Comparison of ENCODE assay signal across 30 cellular contexts in the genomic region with DNA sequence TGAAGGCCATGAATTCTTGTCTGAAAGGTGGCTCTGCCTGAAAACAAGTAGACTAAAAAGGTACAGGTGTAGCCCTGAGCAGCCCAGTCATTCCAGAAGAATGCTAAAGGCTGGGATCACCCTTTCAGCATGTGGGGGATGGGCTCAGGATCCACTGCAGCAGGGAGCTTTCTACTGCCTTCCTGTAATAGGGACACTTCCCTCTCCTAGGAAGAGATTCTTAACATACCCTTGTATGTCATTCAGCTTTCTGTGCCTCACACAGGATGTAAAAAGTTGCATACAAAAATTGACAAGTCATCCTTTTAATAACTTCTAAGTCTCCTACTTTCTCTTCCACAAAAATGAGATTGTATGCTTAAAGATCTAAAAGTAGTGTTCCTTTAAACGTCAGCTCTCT.
DNase-seq lines count a peak whose midpoint lies in the region; ATAC-seq, FAIRE-seq and TF ChIP-seq lines count a peak whose summit lies in the region.
"Had no signal": no experiment of that assay in that cellular context is flagged by ENCODE, and none has a peak within 500 bp of the region (broad histone marks: within the 10 kb centered on the region; RNA-seq: fewer than 3 reads in every experiment).

No MANE protein-coding gene starts in this region.

- H3K79me2 ChIP-seq in K562 (ENCODE audit: control insufficient read depth, insufficient read depth, low read length): no peaks in the 10 kb centered on the region
- H3K79me2 ChIP-seq in OCI-LY7 (ENCODE audit: insufficient read depth, low read depth, low read length): no peaks in the 10 kb centered on the region

- BruUV-seq in K562 (replicated peaks; lab: Mats Ljungman, UMichigan): no TSS peak
- BruUV-seq in OCI-LY7 (replicated peaks; lab: Mats Ljungman, UMichigan): no TSS peak

- no peaks in the 10 kb centered on the region for H3K36me3 ChIP-seq in K562 (ENCODE audit: control insufficient read depth, insufficient read depth, low read length)
- no peaks in the 10 kb centered on the region for H3K36me3 ChIP-seq in OCI-LY7 (ENCODE audit: insufficient read depth, low read length)
- H3K36me3 ChIP-seq in gastrocnemius medialis: no peaks in the 10 kb centered on the region
- H3K36me3 ChIP-seq: gastroesophageal sphincter, lower lobe of right lung, prostate gland, tibial artery had no signal

- H4K20me1 ChIP-seq in K562 (replicated peaks; ENCODE audit: control insufficient read depth, insufficient read depth, low read length) (no peaks in the 10 kb centered on the region), OCI-LY7 (ENCODE audit: insufficient read depth, low read length) (no peaks in the 10 kb centered on the region)

- H3K4me3 ChIP-seq in K562 (no peak overlapping the region), OCI-LY7 (ENCODE audit: low read depth, low read length, poor library complexity, severe bottlenecking) (no peak overlapping the region), gastrocnemius medialis (no peak overlapping the region)
- H3K4me3 ChIP-seq: gastroesophageal sphincter, lower lobe of right lung, prostate gland, tibial artery had no signal

- H3K4me1 Mint-ChIP-seq in HFFc6 (ENCODE audit: low read depth): peaks cover 45% of the 10 kb centered on the region
- H3K4me1 Mint-ChIP-seq: activated CD8-positive, alpha-beta memory T cell treated with anti-CD3 and anti-CD28 coated beads, Interleukin-2, amount 10 ng/mL, durations not matched to agents 7 days and 5 days; activated naive CD8-positive, alpha-beta T cell treated with anti-CD3 and anti-CD28 coated beads, Interleukin-2, amount 50 U/mL, for 24 hours; natural killer cell had no signal

- H3K27me3 Mint-ChIP-seq in HFFc6 (ENCODE audit: insufficient read depth): peaks cover 2% of the 10 kb centered on the region; the same call in 1 of the 2 replicates

- TF ChIP-seq RAD21 in K562 (CRISPR knock-in tag; conservative IDR thresholded peaks at IDR 0.05 in 1 of 2, IDR thresholded peaks at IDR 0.05 in 1 of 2): no peak

- POLR2A ChIA-PET in K562 (lab: Yijun Ruan, JAX) (interaction anchor here (0.6 to 1.4 kb wide), 2 partner anchors 58 to 215 kb away, joined by 3 read pairs; no protein-coding TSS in a partner anchor), OCI-LY7 (lab: Charles Lee) (no interaction called here)

- H3K9me3 Mint-ChIP-seq in HFFc6: no peaks in the 10 kb centered on the region
- H3K9me3 Mint-ChIP-seq: activated naive CD8-positive, alpha-beta T cell treated with anti-CD3 and anti-CD28 coated beads, Interleukin-2, amount 50 U/mL, for 24 hours; activated T-cell treated with anti-CD3 and anti-CD28 coated beads, Interleukin-2, amount 50 U/mL, for 72 hours; natural killer cell; T-helper 1 cell treated with Interleukin-12 subunit alpha and Interleukin-12 subunit beta and Interleukin-4 antibody, amounts not matched to agents 30 μg/mL and 1 μg/mL, for 36 hours had no signal

- H3K27ac ChIP-seq in K562 (ENCODE audit: extremely low read depth, low read depth, low read length) (no peak overlapping the region), OCI-LY7 (ENCODE audit: low read depth, low read length, poor library complexity, severe bottlenecking) (no peak overlapping the region), gastrocnemius medialis (no peak overlapping the region)
- H3K27ac ChIP-seq: C4-2B, gastroesophageal sphincter, lower lobe of right lung, prostate gland, tibial artery had no signal

- no peak for FAIRE-seq in K562 (lab: Jason Lieb, UNC)
- FAIRE-seq: TTC549 had no signal

- TF ChIP-seq CTCF in HFFc6 (IDR thresholded peaks at IDR 0.05): no peak
- no peak for TF ChIP-seq CTCF in K562 (IDR thresholded peaks at IDR 0.05 in 2 of 3, conservative IDR thresholded peaks at IDR 0.05 in 1 of 3; ENCODE audit: insufficient read depth in 2 of 3, low read depth in 1 of 3, low read length in 3 of 3)
- TF ChIP-seq CTCF in OCI-LY7 (conservative IDR thresholded peaks at IDR 0.05; ENCODE audit: low read length): no peak
- TF ChIP-seq CTCF in gastrocnemius medialis (IDR thresholded peaks at IDR 0.05 in 4 of 5, conservative IDR thresholded peaks at IDR 0.05 in 1 of 5): no peak

- no peak overlapping the region for H3K4me2 ChIP-seq in K562 (ENCODE audit: insufficient read depth, low read length)
- no peak overlapping the region for H3K4me2 ChIP-seq in OCI-LY7 (ENCODE audit: low read length)
- H3K4me2 ChIP-seq: SK-N-SH had no signal

- CTCF ChIA-PET in K562 (lab: Yijun Ruan, JAX; ENCODE audit: low intra/inter-chr PET ratio) (no interaction called here), OCI-LY7 (lab: Charles Lee; ENCODE audit: unreplicated experiment) (no interaction called here)

- in situ Hi-C loops in K562 (cut with MboI) (no loop called here), gastrocnemius medialis (cut with MboI; ENCODE audit: low sequenced_read_pairs in 4 of 4) (no loop called here)

- no peak overlapping the region for H3K9ac ChIP-seq in K562 (ENCODE audit: insufficient read depth in 1 of 2, low read depth in 2 of 2, low read length in 2 of 2)
- H3K9ac ChIP-seq: SK-N-SH had no signal

- H3K9me3 ChIP-seq in K562 (replicated peaks; ENCODE audit: control insufficient read depth, insufficient read depth, low read depth, low read length) (no peaks in the 10 kb centered on the region), OCI-LY7 (ENCODE audit: low read length) (no peaks in the 10 kb centered on the region), gastrocnemius medialis (no peaks in the 10 kb centered on the region)
- H3K9me3 ChIP-seq: gastroesophageal sphincter, lower lobe of right lung, prostate gland, SK-N-SH, tibial artery had no signal

- H3K27me3 ChIP-seq in K562 (ENCODE audit: control insufficient read depth in 2 of 2, insufficient read depth in 2 of 2, low read length in 2 of 2) (no peaks in the 10 kb centered on the region), gastrocnemius medialis (no peaks in the 10 kb centered on the region)
- H3K27me3 ChIP-seq: tibial artery had no signal

- WGBS in K562 (ENCODE audit: insufficient coverage, low coverage, missing lambda C conversion rate): 10% methylated on average over 1 of the region's 1 CpG

- TF ChIP-seq POLR2A in K562 (conservative IDR thresholded peaks at IDR 0.05) (no peak), gastrocnemius medialis (IDR thresholded peaks at IDR 0.05) (no peak)

- ATAC-seq in K562 (no peak), gastrocnemius medialis (no peak), HG02938 (IDR thresholded peaks at IDR 0.05; ENCODE audit: unreplicated experiment) (no peak)
- ATAC-seq: activated CD8-positive, alpha-beta memory T cell treated with anti-CD3 and anti-CD28 coated beads, Interleukin-2, amount 10 ng/mL, durations not matched to agents 7 days and 5 days; activated naive CD8-positive, alpha-beta T cell treated with anti-CD3 and anti-CD28 coated beads, Interleukin-2, amount 50 U/mL, for 24 hours; activated T-cell treated with anti-CD3 and anti-CD28 coated beads, Interleukin-2, amount 50 U/mL, for 72 hours; gastroesophageal sphincter; lower lobe of right lung; natural killer cell; sciatic nerve had no signal

- TF ChIP-seq EP300 in K562 (IDR thresholded peaks at IDR 0.05; ENCODE audit: low read length): no peak

- peak overlapping the region; percentile 15; the same call in 1 of the 2 replicates for H3K27ac Mint-ChIP-seq in HFFc6
- H3K27ac Mint-ChIP-seq: activated CD8-positive, alpha-beta memory T cell treated with anti-CD3 and anti-CD28 coated beads, Interleukin-2, amount 10 ng/mL, durations not matched to agents 7 days and 5 days; activated naive CD8-positive, alpha-beta T cell treated with anti-CD3 and anti-CD28 coated beads, Interleukin-2, amount 50 U/mL, for 24 hours; activated T-cell treated with anti-CD3 and anti-CD28 coated beads, Interleukin-2, amount 50 U/mL, for 72 hours; IgD-negative memory B cell; natural killer cell; T-helper 1 cell treated with Interleukin-12 subunit alpha and Interleukin-12 subunit beta and Interleukin-4 antibody, amounts not matched to agents 30 μg/mL and 1 μg/mL, for 36 hours had no signal

- H3K4me3 Mint-ChIP-seq in HFFc6: no peak overlapping the region
- H3K4me3 Mint-ChIP-seq: activated CD8-positive, alpha-beta memory T cell treated with anti-CD3 and anti-CD28 coated beads, Interleukin-2, amount 10 ng/mL, durations not matched to agents 7 days and 5 days; activated naive CD8-positive, alpha-beta T cell treated with anti-CD3 and anti-CD28 coated beads, Interleukin-2, amount 50 U/mL, for 24 hours; activated T-cell treated with anti-CD3 and anti-CD28 coated beads, Interleukin-2, amount 50 U/mL, for 72 hours; IgD-negative memory B cell; natural killer cell; T-helper 1 cell treated with Interleukin-12 subunit alpha and Interleukin-12 subunit beta and Interleukin-4 antibody, amounts not matched to agents 30 μg/mL and 1 μg/mL, for 36 hours had no signal

- H3K4me1 ChIP-seq in K562 (replicated peaks in 1 of 2; ENCODE audit: control insufficient read depth in 2 of 2, insufficient read depth in 2 of 2, low read length in 2 of 2) (peaks cover 0 to 28% of the 10 kb centered on the region in 2 experiments; a peak in 3 of 5 replicates), OCI-LY7 (ENCODE audit: insufficient read depth, low read length, poor library complexity, severe bottlenecking) (no peaks in the 10 kb centered on the region), gastrocnemius medialis (no peaks in the 10 kb centered on the region)
- H3K4me1 ChIP-seq: gastroesophageal sphincter, lower lobe of right lung, prostate gland, tibial artery had no signal

- DNase-seq in HFFc6 (no peak), K562 (ENCODE audit: extremely low read depth in 1 of 4, low spot score in 3 of 4) (no peak), iPS DF 4.7 (ENCODE audit: extremely low read depth, low spot score) (peak; percentile 30), OCI-LY7 (ENCODE audit: low spot score) (no peak), gastrocnemius medialis (no peak), LoVo (ENCODE audit: low spot score) (no peak)
- DNase-seq: activated CD4-positive, alpha-beta T cell treated with anti-CD3 and anti-CD28 coated beads, Interleukin-2, amount 50 U/mL, for 4 hours; activated CD8-positive, alpha-beta memory T cell treated with anti-CD3 and anti-CD28 coated beads, Interleukin-2, amount 10 ng/mL, durations not matched to agents 7 days and 5 days; activated naive CD8-positive, alpha-beta T cell treated with anti-CD3 and anti-CD28 coated beads, Interleukin-2, amount 50 U/mL, for 24 hours; activated T-cell treated with anti-CD3 and anti-CD28 coated beads, Interleukin-2, amount 50 U/mL, for 72 hours; DMS79 treated with DMSO at 0.1 percent for 48 hours; lower lobe of right lung; natural killer cell; NCI-H1092; NCI-H187; NCI-H2171; NCI-H82; nucleus accumbens; OCI-M1; SK-N-SH; stimulated activated CD4-positive, alpha-beta T cell treated with anti-CD3 and anti-CD28 coated beads, Interleukin-4, amount 100 ng/mL, for 24 hours; tibial artery had no signal

- no peaks in the 10 kb centered on the region for H3K9me1 ChIP-seq in K562 (ENCODE audit: control insufficient read depth, insufficient read depth, low read length)

- H3K9me2 ChIP-seq in OCI-LY7 (ENCODE audit: insufficient read depth, low read length): no peaks in the 10 kb centered on the region
- H3K9me2 ChIP-seq: SK-N-SH had no signal

- H2AFZ ChIP-seq in K562 (ENCODE audit: low read depth, low read length): 0 out of 2 replicates have a peak overlapping the region, but pooled peaks have one; percentile 11
- no peak overlapping the region for H2AFZ ChIP-seq in OCI-LY7 (ENCODE audit: low read length)

- intact Hi-C loops in K562 (cut with micrococcal nuclease): no loop called here
- intact Hi-C loops in OCI-LY7 (cut with micrococcal nuclease; ENCODE audit: unreplicated experiment): no loop called here
- intact Hi-C loops in gastrocnemius medialis (cut with DNase I; ENCODE audit: low total_unique reads): no loop called here

- H3K36me3 Mint-ChIP-seq in HFFc6 (ENCODE audit: low read depth): 0 out of 2 replicates have a peak, but pooled peaks cover 5% of the 10 kb centered on the region
- H3K36me3 Mint-ChIP-seq: activated CD8-positive, alpha-beta memory T cell treated with anti-CD3 and anti-CD28 coated beads, Interleukin-2, amount 10 ng/mL, durations not matched to agents 7 days and 5 days; IgD-negative memory B cell; natural killer cell had no signal
